1 cellular context compared by ENCODE assay signal in the genomic region with DNA sequence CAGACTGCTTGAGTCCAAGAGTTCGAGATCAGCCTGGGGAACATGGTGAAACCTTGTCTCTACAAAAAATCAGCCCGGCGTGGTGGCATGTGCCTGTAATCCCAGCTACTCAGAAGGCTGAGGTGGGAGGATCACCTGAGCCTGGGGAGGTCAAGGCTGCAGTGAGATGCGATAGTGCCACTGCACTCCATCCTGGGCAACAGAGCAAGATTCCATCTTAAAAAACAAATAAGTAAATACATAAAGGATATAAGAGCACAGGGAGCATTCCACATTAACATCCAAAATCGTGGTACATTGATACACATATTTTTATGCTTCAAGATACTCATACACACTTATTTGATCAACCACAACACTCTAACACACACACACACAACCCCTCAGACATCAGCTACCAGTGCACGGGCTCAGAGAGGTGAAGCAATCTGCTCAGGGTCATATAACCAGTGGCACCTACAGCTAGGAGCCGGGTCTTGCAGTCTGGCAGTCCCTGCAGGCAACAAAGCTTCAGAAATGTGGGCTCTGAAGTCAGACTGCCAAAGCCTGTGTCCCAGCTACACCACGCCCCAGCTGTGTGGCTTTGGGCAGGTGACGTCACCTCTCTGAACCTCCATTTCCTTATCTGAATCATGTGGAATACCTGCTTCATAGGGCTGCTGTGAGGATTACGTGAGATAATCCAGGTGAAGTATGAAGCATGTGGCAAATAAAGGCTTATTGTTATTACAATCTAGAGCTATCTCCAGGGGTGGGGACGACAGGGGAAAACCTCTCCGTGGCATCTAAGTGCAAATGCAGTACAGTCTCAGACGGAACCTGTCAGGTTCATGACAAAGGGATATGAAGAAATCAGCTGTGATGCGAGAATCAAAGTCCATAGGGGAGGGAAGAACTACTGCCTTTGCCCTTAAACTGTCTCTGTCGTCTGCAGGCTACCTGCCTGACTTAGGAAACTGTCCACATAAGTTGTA.
TF ChIP-seq lines count a peak whose summit lies in the region.

No MANE protein-coding gene starts in this region.

TF ChIP-seq in liver, 16 proteins besides CTCF, POLR2A, EP300 and RAD21 (continued from another document):
- TF ChIP-seq, protein P1, sequence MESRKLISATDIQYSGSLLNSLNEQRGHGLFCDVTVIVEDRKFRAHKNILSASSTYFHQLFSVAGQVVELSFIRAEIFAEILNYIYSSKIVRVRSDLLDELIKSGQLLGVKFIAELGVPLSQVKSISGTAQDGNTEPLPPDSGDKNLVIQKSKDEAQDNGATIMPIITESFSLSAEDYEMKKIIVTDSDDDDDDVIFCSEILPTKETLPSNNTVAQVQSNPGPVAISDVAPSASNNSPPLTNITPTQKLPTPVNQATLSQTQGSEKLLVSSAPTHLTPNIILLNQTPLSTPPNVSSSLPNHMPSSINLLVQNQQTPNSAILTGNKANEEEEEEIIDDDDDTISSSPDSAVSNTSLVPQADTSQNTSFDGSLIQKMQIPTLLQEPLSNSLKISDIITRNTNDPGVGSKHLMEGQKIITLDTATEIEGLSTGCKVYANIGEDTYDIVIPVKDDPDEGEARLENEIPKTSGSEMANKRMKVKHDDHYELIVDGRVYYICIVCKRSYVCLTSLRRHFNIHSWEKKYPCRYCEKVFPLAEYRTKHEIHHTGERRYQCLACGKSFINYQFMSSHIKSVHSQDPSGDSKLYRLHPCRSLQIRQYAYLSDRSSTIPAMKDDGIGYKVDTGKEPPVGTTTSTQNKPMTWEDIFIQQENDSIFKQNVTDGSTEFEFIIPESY (IDR thresholded peaks at IDR 0.05): no peak
- no peak for TF ChIP-seq NR2F2 (IDR thresholded peaks at IDR 0.05)
- no peak for TF ChIP-seq EGR1 (IDR thresholded peaks at IDR 0.05; ENCODE audit: low read depth in 2 of 2)
- TF ChIP-seq YY1 (IDR thresholded peaks at IDR 0.05): peak; percentile 43
- TF ChIP-seq FOXA2 (IDR thresholded peaks at IDR 0.05): no peak
- TF ChIP-seq, protein P2, sequence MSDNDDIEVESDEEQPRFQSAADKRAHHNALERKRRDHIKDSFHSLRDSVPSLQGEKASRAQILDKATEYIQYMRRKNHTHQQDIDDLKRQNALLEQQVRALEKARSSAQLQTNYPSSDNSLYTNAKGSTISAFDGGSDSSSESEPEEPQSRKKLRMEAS (IDR thresholded peaks at IDR 0.05): no peak
- TF ChIP-seq HNF4G (IDR thresholded peaks at IDR 0.05): peak; percentile 92
- TF ChIP-seq JUND (IDR thresholded peaks at IDR 0.05): peak; percentile 34 to 64
- TF ChIP-seq RXRA (IDR thresholded peaks at IDR 0.05): peak; percentile 58 to 63
TF ChIP-seq in liver: peak in this region for 9.
